8 cellular contexts compared by ENCODE assay signal in genomic region chr19:1355974-1356865, GRCh38. TPM values are rescaled to one million over a fixed set of nuclear protein-coding genes. Genes with fewer than 3 reads are reported as not detected.
A peak's percentile ranks its signal among the peaks of the same experiment; 100 is the strongest.
DNase-seq lines count a peak whose midpoint lies in the region; ATAC-seq, FAIRE-seq and TF ChIP-seq lines count a peak whose summit lies in the region.

No MANE protein-coding gene starts in this region.

- peak overlapping the region in 6 of 11 experiments; percentile 4 to 86 (median 74); a peak in 4 of 22 replicates for H3K27ac ChIP-seq in BLaER1 treated with 17β-estradiol and CSF1 and Interleukin-3, amounts not matched to agents 10 nM and 100 nM
- no peak overlapping the region for H3K27ac ChIP-seq in ectodermal cell (ENCODE audit: insufficient read depth, low read depth, low read length, poor library complexity, severe bottlenecking)

- peak overlapping the region; percentile 78 to 94 (median 87) for H3K4me3 ChIP-seq in BLaER1 treated with 17β-estradiol and CSF1 and Interleukin-3, amounts not matched to agents 10 nM and 100 nM
- peak overlapping the region; percentile 77 for H3K4me3 ChIP-seq in ectodermal cell (ENCODE audit: insufficient read depth, low read depth, low read length)

- TF ChIP-seq CTCF in nephron (IDR thresholded peaks at IDR 0.05; ENCODE audit: unreplicated experiment in 3 of 3) = no peak

- peak overlapping the region; percentile 88 to 96 (median 95) for H3K27ac Mint-ChIP-seq in nephron

- H4K20me1 ChIP-seq in BLaER1 treated with 17β-estradiol and CSF1 and Interleukin-3, amounts not matched to agents 10 nM and 100 nM = peaks cover 0 to 39% (median 8%) of the 10 kb centered on the region in 11 experiments; a peak in 12 of 22 replicates

- peaks cover 63% of the 10 kb centered on the region for H3K4me1 Mint-ChIP-seq in nephron

- no peak for FAIRE-seq in RCC 7860 (lab: Jason Lieb, UNC)

- no peaks in the 10 kb centered on the region for H3K9me3 ChIP-seq in BLaER1 treated with 17β-estradiol and CSF1 and Interleukin-3, amounts not matched to agents 10 nM and 100 nM (replicated peaks in 1 of 11)
- no peaks in the 10 kb centered on the region for H3K9me3 ChIP-seq in ectodermal cell (ENCODE audit: control insufficient read depth, low read length)

- peak overlapping the region; percentile 94 to 97 (median 95) for H3K4me3 Mint-ChIP-seq in nephron

- no peaks in the 10 kb centered on the region; a peak in 1 of 22 replicates for H3K27me3 ChIP-seq in BLaER1 treated with 17β-estradiol and CSF1 and Interleukin-3, amounts not matched to agents 10 nM and 100 nM
- no peaks in the 10 kb centered on the region for H3K27me3 ChIP-seq in ectodermal cell (ENCODE audit: control insufficient read depth, insufficient read depth, low read length, poor library complexity, severe bottlenecking)

- H3K27me3 Mint-ChIP-seq in nephron (ENCODE audit: low read depth) = no peaks in the 10 kb centered on the region

- H3K4me2 ChIP-seq in BLaER1 treated with 17β-estradiol and CSF1 and Interleukin-3, amounts not matched to agents 10 nM and 100 nM = peak overlapping the region; percentile 75 to 98 (median 94)

- peaks cover 42% of the 10 kb centered on the region for H3K36me3 Mint-ChIP-seq in nephron (ENCODE audit: low read depth)

- peak; percentile 51 for DNase-seq in NCI-H69 (lab: John Stamatoyannopoulos, UW)
- no peak for DNase-seq in RCC 7860 (ENCODE audit: low spot score)
- DNase-seq in DMS 273 treated with DMSO at 0.1 percent for 48 hours (lab: John Stamatoyannopoulos, UW) = no peak

- H3K9ac ChIP-seq in BLaER1 treated with 17β-estradiol and CSF1 and Interleukin-3, amounts not matched to agents 10 nM and 100 nM = peak overlapping the region; percentile 78 to 90 (median 84); a peak in 20 of 22 replicates

- 64 to 65% methylated on average over 23 of the region's 23 CpGs for WGBS in ectodermal cell, 2 experiments

- ATAC-seq in HG03095 (IDR thresholded peaks at IDR 0.05; ENCODE audit: unreplicated experiment) (no peak), GM18870 (IDR thresholded peaks at IDR 0.05; ENCODE audit: unreplicated experiment) (no peak)

- H3K4me1 ChIP-seq in BLaER1 treated with 17β-estradiol and CSF1 and Interleukin-3, amounts not matched to agents 10 nM and 100 nM = peaks cover 35 to 60% (median 49%) of the 10 kb centered on the region in 10 experiments
- peaks cover 47% of the 10 kb centered on the region for H3K4me1 ChIP-seq in ectodermal cell (ENCODE audit: control insufficient read depth, insufficient read depth, low read length)

- peaks cover 33 to 43% (median 40%) of the 10 kb centered on the region in 11 experiments for H3K36me3 ChIP-seq in BLaER1 treated with 17β-estradiol and CSF1 and Interleukin-3, amounts not matched to agents 10 nM and 100 nM
- H3K36me3 ChIP-seq in ectodermal cell (ENCODE audit: control insufficient read depth, insufficient read depth, low read length) = peaks cover 14% of the 10 kb centered on the region

- H3K9me3 Mint-ChIP-seq in nephron = no peaks in the 10 kb centered on the region

RNA-seq across cellular contexts. Expression of gene NDUFS7, which starts 27.5 kb away (rescaled TPM):
- polyA plus RNA-seq in ectodermal cell (2013, experiment 1 of 4) = 58.6 TPM
- polyA plus RNA-seq in ectodermal cell (2013, experiment 2 of 4) = 59.8 TPM
- polyA plus RNA-seq in ectodermal cell (2013, experiment 3 of 4) = 69.8 TPM
- 79.4 TPM for polyA plus RNA-seq in ectodermal cell (2013, experiment 4 of 4)

RNA-seq across cellular contexts. Expression of gene GAMT, which starts 45.1 kb away (rescaled TPM):
- 52.9 TPM for polyA plus RNA-seq in ectodermal cell (2013, experiment 1 of 4)
- polyA plus RNA-seq in ectodermal cell (2013, experiment 2 of 4) = 56.8 TPM
- polyA plus RNA-seq in ectodermal cell (2013, experiment 3 of 4) = 38.4 TPM
- polyA plus RNA-seq in ectodermal cell (2013, experiment 4 of 4) = 41.1 TPM

RNA-seq across cellular contexts. Expression of gene DAZAP1, which starts 51.2 kb away (rescaled TPM):
- 164 TPM for polyA plus RNA-seq in ectodermal cell (2013, experiment 1 of 4)
- 161 TPM for polyA plus RNA-seq in ectodermal cell (2013, experiment 2 of 4)
- 111 TPM for polyA plus RNA-seq in ectodermal cell (2013, experiment 3 of 4)
- 116 TPM for polyA plus RNA-seq in ectodermal cell (2013, experiment 4 of 4)
